Comparison of ENCODE assay signal across 16 cellular contexts in the genomic region with DNA sequence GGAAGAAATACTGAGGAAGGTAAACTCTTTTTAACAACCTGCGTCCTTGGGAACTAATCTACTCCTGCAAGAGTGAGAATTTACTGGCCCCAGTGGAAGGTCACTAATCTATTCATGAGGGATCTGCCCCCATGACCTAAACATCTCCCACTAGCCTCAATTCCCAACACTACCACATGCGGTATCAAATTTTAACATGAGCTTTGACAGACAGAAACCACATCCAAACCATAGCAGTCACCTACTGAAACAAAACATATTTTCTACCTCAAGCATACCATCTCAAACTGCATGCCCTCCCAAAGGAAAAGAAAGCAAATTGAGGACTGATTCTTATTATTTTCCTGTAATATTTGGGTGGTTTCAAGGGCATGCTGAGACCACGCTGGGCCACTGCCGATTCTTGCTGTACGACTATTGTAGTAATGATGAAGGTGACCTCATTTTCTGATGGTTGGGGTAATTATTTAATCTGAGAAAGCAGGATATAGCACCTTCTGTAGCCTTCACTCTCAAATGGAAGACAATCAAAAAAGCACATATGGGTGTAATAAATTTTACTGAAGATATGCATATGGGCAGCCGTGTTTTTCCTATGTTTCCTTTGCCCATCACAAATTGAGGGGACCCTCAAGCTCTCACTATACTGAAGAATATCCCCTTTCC. TPM values are rescaled to one million over a fixed set of nuclear protein-coding genes. Genes with fewer than 3 reads are reported as not detected.
DNase-seq lines count a peak whose midpoint lies in the region; ATAC-seq and TF ChIP-seq lines count a peak whose summit lies in the region.
"Had no signal": no experiment of that assay in that cellular context is flagged by ENCODE, and none has a peak within 500 bp of the region (broad histone marks: within the 10 kb centered on the region; RNA-seq: fewer than 3 reads in every experiment).

No MANE protein-coding gene starts in this region.

- peaks cover 43% of the 10 kb centered on the region for H3K36me3 Mint-ChIP-seq in activated T-helper 2 cell treated with anti-CD3 and anti-CD28 coated beads, Interferon-gamma antibody, Interleukin-2, Interleukin-4, amounts not matched to agents 10 μg/mL and 5 μg/mL and 100 μg/mL, durations not matched to agents 14 hours and 24 hours and 36 hours (ENCODE audit: low read depth)
- no peaks in the 10 kb centered on the region for H3K36me3 Mint-ChIP-seq in natural killer cell

- H3K27me3 Mint-ChIP-seq in activated T-helper 2 cell treated with anti-CD3 and anti-CD28 coated beads, Interferon-gamma antibody, Interleukin-2, Interleukin-4, amounts not matched to agents 10 μg/mL and 5 μg/mL and 100 μg/mL, durations not matched to agents 14 hours and 24 hours and 36 hours (ENCODE audit: low read depth), result no peaks in the 10 kb centered on the region
- H3K27me3 Mint-ChIP-seq in natural killer cell (ENCODE audit: low read depth in 2 of 2), result no peaks in the 10 kb centered on the region

- no peak overlapping the region for H3K4me3 Mint-ChIP-seq in activated T-helper 2 cell treated with anti-CD3 and anti-CD28 coated beads, Interferon-gamma antibody, Interleukin-2, Interleukin-4, amounts not matched to agents 10 μg/mL and 5 μg/mL and 100 μg/mL, durations not matched to agents 14 hours and 24 hours and 36 hours (ENCODE audit: low read depth)
- H3K4me3 Mint-ChIP-seq in natural killer cell, result peak overlapping the region; percentile 60
- H3K4me3 Mint-ChIP-seq: nephron progenitor cell had no signal

- peaks cover 26% of the 10 kb centered on the region for H3K9me3 Mint-ChIP-seq in activated T-helper 2 cell treated with anti-CD3 and anti-CD28 coated beads, Interferon-gamma antibody, Interleukin-2, Interleukin-4, amounts not matched to agents 10 μg/mL and 5 μg/mL and 100 μg/mL, durations not matched to agents 14 hours and 24 hours and 36 hours
- no peaks in the 10 kb centered on the region for H3K9me3 Mint-ChIP-seq in natural killer cell
- H3K9me3 Mint-ChIP-seq: nephron progenitor cell had no signal

- DNase-seq in left ventricle myocardium inferior (no peak), cardiac septum (ENCODE audit: low spot score) (no peak), natural killer cell (peak; percentile 33), foreskin fibroblast (no peak), GM19238 (ENCODE audit: insufficient read length, low spot score) (no peak)
- no peak for DNase-seq in activated T-helper 2 cell treated with anti-CD3 and anti-CD28 coated beads, Interferon-gamma antibody, Interleukin-2, Interleukin-4, amounts not matched to agents 10 μg/mL and 5 μg/mL and 100 μg/mL, durations not matched to agents 14 hours and 24 hours and 36 hours (ENCODE audit: low spot score)
- DNase-seq: aorta; Calu3; NCI-H1417 treated with DMSO at 0.1 percent for 48 hours; NCI-H2227 treated with DMSO at 0.1 percent for 48 hours; nephron progenitor cell; stimulated activated CD4-positive, alpha-beta T cell treated with anti-CD3 and anti-CD28 coated beads, Interleukin-15, amount 100 ng/mL, for 24 hours had no signal

- ATAC-seq in natural killer cell (peak; percentile 71 to 80 (median 77)), HG02884 (IDR thresholded peaks at IDR 0.05; ENCODE audit: unreplicated experiment) (no peak), HG03025 (IDR thresholded peaks at IDR 0.05; ENCODE audit: low FRiP score, unreplicated experiment) (no peak)

- H3K27me3 ChIP-seq in left ventricle myocardium inferior (ENCODE audit: low read depth), result no peaks in the 10 kb centered on the region

- H3K36me3 ChIP-seq in left ventricle myocardium inferior, result no peaks in the 10 kb centered on the region

- H3K4me3 ChIP-seq in left ventricle myocardium inferior (no peak overlapping the region), foreskin fibroblast (ENCODE audit: low read depth in 1 of 2, low read length in 2 of 2) (no peak overlapping the region)

- peaks cover 13% of the 10 kb centered on the region for H3K4me1 ChIP-seq in left ventricle myocardium inferior

- H3K27ac ChIP-seq in left ventricle myocardium inferior (replicated peaks), result peak overlapping the region; percentile 71
- H3K27ac ChIP-seq: epithelial cell of prostate had no signal

- peak overlapping the region; percentile 25 for H3K27ac Mint-ChIP-seq in activated T-helper 2 cell treated with anti-CD3 and anti-CD28 coated beads, Interferon-gamma antibody, Interleukin-2, Interleukin-4, amounts not matched to agents 10 μg/mL and 5 μg/mL and 100 μg/mL, durations not matched to agents 14 hours and 24 hours and 36 hours
- peak overlapping the region; percentile 85 to 94 for H3K27ac Mint-ChIP-seq in natural killer cell
- H3K27ac Mint-ChIP-seq: nephron progenitor cell had no signal

- TF ChIP-seq CTCF in left ventricle myocardium inferior (IDR thresholded peaks at IDR 0.05; ENCODE audit: borderline replicate concordance) (no peak), natural killer cell (IDR thresholded peaks at IDR 0.05) (no peak), foreskin fibroblast (IDR thresholded peaks at IDR 0.05; ENCODE audit: low read depth, low read length) (no peak)

- no peaks in the 10 kb centered on the region for H3K9me3 ChIP-seq in left ventricle myocardium inferior (replicated peaks)

- intact Hi-C loops in left ventricle myocardium inferior (cut with micrococcal nuclease), result no loop called here
- intact Hi-C loops in cardiac septum (cut with DNase I), result no loop called here
- intact Hi-C loops in activated T-helper 2 cell treated with anti-CD3 and anti-CD28 coated beads, Interferon-gamma antibody, Interleukin-2, Interleukin-4, amounts not matched to agents 10 μg/mL and 5 μg/mL and 100 μg/mL, durations not matched to agents 14 hours and 24 hours and 36 hours (cut with micrococcal nuclease), result loop anchor here (1.0 to 5.0 kb wide), 3 partner anchors 12 to 71 kb away; no protein-coding TSS in a partner anchor
- intact Hi-C loops in natural killer cell (cut with micrococcal nuclease), result loop anchor here (1.0 to 5.0 kb wide), 4 partner anchors 8 to 289 kb away; partner anchors contain the start of gene GBP5

- peaks cover 70% of the 10 kb centered on the region for H3K4me1 Mint-ChIP-seq in activated T-helper 2 cell treated with anti-CD3 and anti-CD28 coated beads, Interferon-gamma antibody, Interleukin-2, Interleukin-4, amounts not matched to agents 10 μg/mL and 5 μg/mL and 100 μg/mL, durations not matched to agents 14 hours and 24 hours and 36 hours (ENCODE audit: low read depth)
- peaks cover 62 to 71% of the 10 kb centered on the region in 2 donors for H3K4me1 Mint-ChIP-seq in natural killer cell

RNA-seq across cellular contexts. Expression of gene GBP5, which starts 13.2 kb away (rescaled TPM):
- total RNA-seq in left ventricle myocardium inferior, result 0.44 TPM
- 0.94 TPM for total RNA-seq in cardiac septum
- total RNA-seq in activated T-helper 2 cell treated with anti-CD3 and anti-CD28 coated beads, Interferon-gamma antibody, Interleukin-2, Interleukin-4, amounts not matched to agents 10 μg/mL and 5 μg/mL and 100 μg/mL, durations not matched to agents 14 hours and 24 hours and 36 hours, result 34.3 TPM in 2 replicates
- 100 to 1,000 TPM; 191 to 249 (median 219) TPM for total RNA-seq in natural killer cell
- total RNA-seq: Calu3, G401 had no signal

Comparison
In these comparisons a context has a peak if more than half of its experiments do, and no peak if none do; other contexts are left out.
1. ATAC-seq: peak in natural killer cell (3 of 3); none in HG02884 (single experiment) and HG03025 (single experiment).
2. RNA of gene GBP5, which starts 13.2 kb away (total RNA-seq): 191 to 249 TPM in natural killer cell and 34.3 TPM in activated T-helper 2 cell treated with anti-CD3 and anti-CD28 coated beads, Interferon-gamma antibody, Interleukin-2, Interleukin-4, amounts not matched to agents 10 μg/mL and 5 μg/mL and 100 μg/mL, durations not matched to agents 14 hours and 24 hours and 36 hours; 0.94 TPM in cardiac septum (single experiment) and 0.44 TPM in left ventricle myocardium inferior (single experiment); every median in the first group is over 10 times any median in the second.
3. intact Hi-C loops: an anchor here in activated T-helper 2 cell treated with anti-CD3 and anti-CD28 coated beads, Interferon-gamma antibody, Interleukin-2, Interleukin-4, amounts not matched to agents 10 μg/mL and 5 μg/mL and 100 μg/mL, durations not matched to agents 14 hours and 24 hours and 36 hours (1.0 to 5.0 kb wide) and natural killer cell (1.0 to 5.0 kb wide); none called in left ventricle myocardium inferior and cardiac septum.